ENCODE assay signal across 8 cellular contexts in genomic region chr14:102063092-102063807, GRCh38. TPM values are rescaled to one million over a fixed set of nuclear protein-coding genes. Genes with fewer than 3 reads are reported as not detected.
A peak's percentile ranks its signal among the peaks of the same experiment; 100 is the strongest.
DNase-seq lines count a peak whose midpoint lies in the region; TF ChIP-seq lines count a peak whose summit lies in the region.
"Had no signal": no experiment of that assay in that cellular context is flagged by ENCODE, and none has a peak within 500 bp of the region (broad histone marks: within the 10 kb centered on the region; RNA-seq: fewer than 3 reads in every experiment).

No MANE protein-coding gene starts in this region.

- H3K4me3 ChIP-seq in tibial nerve = no peak overlapping the region
- H3K4me3 ChIP-seq: skin epidermis had no signal

- H3K4me1 ChIP-seq in tibial nerve = peaks cover 0 to 20% (median 8%) of the 10 kb centered on the region in 4 donors

- peaks cover 0 to 2% (median 0%) of the 10 kb centered on the region in 4 donors for H3K9me3 ChIP-seq in tibial nerve

- no peaks in the 10 kb centered on the region for H3K9me3 Mint-ChIP-seq in osteocyte (ENCODE audit: unreplicated experiment)

- TF ChIP-seq EP300 in tibial nerve (IDR thresholded peaks at IDR 0.05) = peak in 1 of 2 donors; percentile 37

- H3K27me3 ChIP-seq in tibial nerve = no peaks in the 10 kb centered on the region

- H3K4me1 Mint-ChIP-seq in osteocyte (ENCODE audit: unreplicated experiment) = peaks cover 4% of the 10 kb centered on the region

- no peaks in the 10 kb centered on the region for H3K36me3 ChIP-seq in tibial nerve

- H3K36me3 Mint-ChIP-seq in osteocyte (ENCODE audit: unreplicated experiment) = no peaks in the 10 kb centered on the region

- no peak for TF ChIP-seq CTCF in GM13976 (IDR thresholded peaks at IDR 0.05; ENCODE audit: borderline replicate concordance, control extremely low read depth, extremely low read depth, insufficient read depth, missing control alignments)
- TF ChIP-seq CTCF in osteocyte (IDR thresholded peaks at IDR 0.05) = peak; percentile 67
- TF ChIP-seq CTCF in tibial nerve (IDR thresholded peaks at IDR 0.05) = peak; percentile 19 to 52 (median 48)

- DNase-seq in GM13976 (ENCODE audit: low spot score) = peak; percentile 81
- DNase-seq in Kasumi-1 (lab: John Stamatoyannopoulos, UW) = peak; percentile 86 to 92
- DNase-seq in SHP77 (lab: John Stamatoyannopoulos, UW) = peak; percentile 43 to 69
- DNase-seq in activated effector memory CD4-positive, alpha-beta T cell treated with anti-CD3 and anti-CD28 coated beads, Interleukin-2, amount 50 U/mL, for 16 hours = peak; percentile 88
- peak; percentile 89 for DNase-seq in foreskin melanocyte
- peak; percentile 92 for DNase-seq in osteocyte (ENCODE audit: extremely low spot score, unreplicated experiment)
- peak; percentile 76 to 87 for DNase-seq in tibial nerve (ENCODE audit: low spot score in 2 of 2)

- WGBS in tibial nerve, 2 donors = 17% methylated on average over 21 to 26 of the region's 26 CpGs

- no peak overlapping the region for H3K4me3 Mint-ChIP-seq in osteocyte (ENCODE audit: unreplicated experiment)

- no peak overlapping the region for H3K27ac Mint-ChIP-seq in osteocyte (ENCODE audit: unreplicated experiment)

- TF ChIP-seq POLR2A in tibial nerve (IDR thresholded peaks at IDR 0.05) = no peak

- in situ Hi-C loops in GM13976 (cut with MboI; ENCODE audit: low sequenced_read_pairs, unreplicated experiment) = no loop called here

- peak overlapping the region in 1 of 4 donors; percentile 63 for H3K27ac ChIP-seq in tibial nerve

- H3K27me3 Mint-ChIP-seq in osteocyte (ENCODE audit: unreplicated experiment) = no peaks in the 10 kb centered on the region

RNA-seq across cellular contexts. Expression of gene HSP90AA1, which starts 23.6 kb away (rescaled TPM):
- total RNA-seq in osteocyte = 311 and 317 TPM in 2 replicates
- 100 to 1,000 TPM; 185 to 396 (median 265) TPM for total RNA-seq in tibial nerve
